ENCODE assay signal across 12 cellular contexts in the genomic region with DNA sequence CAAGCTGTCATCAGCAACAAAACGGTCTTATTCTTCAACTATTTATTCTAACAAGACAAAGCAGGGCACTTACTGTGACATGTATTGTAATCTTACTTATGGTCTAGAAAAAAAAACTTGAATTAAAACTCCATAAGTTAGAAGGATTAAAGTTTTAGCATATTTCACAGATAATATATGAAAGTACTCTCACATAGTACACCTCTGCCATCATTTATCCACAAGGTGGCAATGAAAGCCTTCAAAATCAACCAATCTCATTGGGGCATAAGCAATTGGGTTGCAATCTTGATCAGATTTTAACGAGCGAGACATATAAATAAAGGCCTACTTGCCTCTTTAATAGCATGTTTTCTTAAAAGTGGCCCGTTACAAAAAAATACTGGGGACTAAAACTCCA.
DNase-seq lines count a peak whose midpoint lies in the region; ATAC-seq and TF ChIP-seq lines count a peak whose summit lies in the region.
"Had no signal": no experiment of that assay in that cellular context is flagged by ENCODE, and none has a peak within 500 bp of the region (broad histone marks: within the 10 kb centered on the region; RNA-seq: fewer than 3 reads in every experiment).

No MANE protein-coding gene starts in this region.

- DNase-seq in cardiac muscle cell (ENCODE audit: low read depth in 1 of 2, low spot score in 1 of 2) = peak in 1 of 2 donors; percentile 30
- DNase-seq in right atrium auricular region (ENCODE audit: low spot score) = no peak
- peak; percentile 11 for DNase-seq in RPMI7951 (ENCODE audit: low read depth)
- peak; percentile 23 for DNase-seq in fibroblast of gingiva (ENCODE audit: low read depth)
- no peak for DNase-seq in type B pancreatic cell (ENCODE audit: extremely low spot score, unreplicated experiment)
- DNase-seq in KG1 (lab: John Stamatoyannopoulos, UW) = no peak
- no peak for DNase-seq in left colon
- DNase-seq: foreskin keratinocyte; naive thymus-derived CD8-positive, alpha-beta T cell had no signal

- TF ChIP-seq CTCF in cardiac muscle cell (IDR thresholded peaks at IDR 0.05; ENCODE audit: low read depth, low read length) (peak; percentile 25), right atrium auricular region (IDR thresholded peaks at IDR 0.05) (no peak), type B pancreatic cell (conservative IDR thresholded peaks at IDR 0.05) (peak; percentile 57)

- H3K4me1 Mint-ChIP-seq in type B pancreatic cell (ENCODE audit: unreplicated experiment) = no peaks in the 10 kb centered on the region
- H3K4me1 Mint-ChIP-seq: IgD-negative memory B cell; naive thymus-derived CD8-positive, alpha-beta T cell had no signal

- H3K9me3 ChIP-seq in cardiac muscle cell (ENCODE audit: low read depth) (no peaks in the 10 kb centered on the region), right atrium auricular region (no peaks in the 10 kb centered on the region)
- H3K9me3 ChIP-seq: BLaER1 treated with 17β-estradiol and CSF1 and Interleukin-3, amounts not matched to agents 10 nM and 100 nM had no signal

- H3K4me1 ChIP-seq in cardiac muscle cell (ENCODE audit: low read depth) (no peaks in the 10 kb centered on the region), right atrium auricular region (no peaks in the 10 kb centered on the region)
- H3K4me1 ChIP-seq: BLaER1 treated with 17β-estradiol and CSF1 and Interleukin-3, amounts not matched to agents 10 nM and 100 nM; foreskin keratinocyte had no signal

- ATAC-seq in HG02938 (IDR thresholded peaks at IDR 0.05; ENCODE audit: unreplicated experiment) (no peak), left colon (no peak)
- ATAC-seq: foreskin keratinocyte; naive thymus-derived CD8-positive, alpha-beta T cell had no signal

- H3K4me3 ChIP-seq in cardiac muscle cell = no peak overlapping the region
- H3K4me3 ChIP-seq in right atrium auricular region = no peak overlapping the region
- H3K4me3 ChIP-seq: BLaER1 treated with 17β-estradiol and CSF1 and Interleukin-3, amounts not matched to agents 10 nM and 100 nM had no signal

- intact Hi-C loops in left colon (cut with DNase I, micrococcal nuclease) = no loop called here

- H3K27ac ChIP-seq in cardiac muscle cell (no peak overlapping the region), right atrium auricular region (no peak overlapping the region)
- H3K27ac ChIP-seq: BLaER1 treated with 17β-estradiol and CSF1 and Interleukin-3, amounts not matched to agents 10 nM and 100 nM; foreskin keratinocyte had no signal

- H3K4me3 Mint-ChIP-seq in type B pancreatic cell = no peak overlapping the region
- H3K4me3 Mint-ChIP-seq: IgD-negative memory B cell; naive thymus-derived CD8-positive, alpha-beta T cell had no signal

- H3K36me3 Mint-ChIP-seq in type B pancreatic cell = no peaks in the 10 kb centered on the region
- H3K36me3 Mint-ChIP-seq: IgD-negative memory B cell; naive thymus-derived CD8-positive, alpha-beta T cell had no signal

- H3K9me3 Mint-ChIP-seq in type B pancreatic cell = no peaks in the 10 kb centered on the region
- H3K9me3 Mint-ChIP-seq: naive thymus-derived CD8-positive, alpha-beta T cell had no signal

- H3K27ac Mint-ChIP-seq in type B pancreatic cell = no peak overlapping the region
- H3K27ac Mint-ChIP-seq: IgD-negative memory B cell; naive thymus-derived CD8-positive, alpha-beta T cell had no signal

- H3K36me3 ChIP-seq in cardiac muscle cell (no peaks in the 10 kb centered on the region), right atrium auricular region (no peaks in the 10 kb centered on the region)
- H3K36me3 ChIP-seq: BLaER1 treated with 17β-estradiol and CSF1 and Interleukin-3, amounts not matched to agents 10 nM and 100 nM had no signal

- no peaks in the 10 kb centered on the region for H3K27me3 Mint-ChIP-seq in type B pancreatic cell
- H3K27me3 Mint-ChIP-seq: IgD-negative memory B cell; naive thymus-derived CD8-positive, alpha-beta T cell had no signal

- H3K27me3 ChIP-seq in cardiac muscle cell (no peaks in the 10 kb centered on the region), right atrium auricular region (no peaks in the 10 kb centered on the region)
- H3K27me3 ChIP-seq: foreskin keratinocyte had no signal

Comparison
In these comparisons a context has a peak if more than half of its experiments do, and no peak if none do; other contexts are left out.
1. CTCF ChIP-seq: peak in cardiac muscle cell (single experiment) and type B pancreatic cell (single experiment); none in right atrium auricular region (0 of 2).
2. DNase-seq: peak in RPMI7951 (single experiment) and fibroblast of gingiva (single experiment); none in right atrium auricular region (single experiment), type B pancreatic cell (single experiment), KG1 (single experiment) and left colon (0 of 2).